In genomic region chr2:9730523-9730922, GRCh38 we compare ENCODE assay signal across 1 cellular context.
TF ChIP-seq lines count a peak whose summit lies in the region.

No MANE protein-coding gene starts in this region.

TF ChIP-seq in K562, 482 proteins besides CTCF, POLR2A, EP300 and RAD21:
- TF ChIP-seq PCBP2 (IDR thresholded peaks at IDR 0.05; ENCODE audit: low read depth, low read length, poor library complexity, severe bottlenecking): peak; percentile 15
TF ChIP-seq in K562: peak in this region for 1; not testable (repeated sequence) for 481.
